In the genomic region with DNA sequence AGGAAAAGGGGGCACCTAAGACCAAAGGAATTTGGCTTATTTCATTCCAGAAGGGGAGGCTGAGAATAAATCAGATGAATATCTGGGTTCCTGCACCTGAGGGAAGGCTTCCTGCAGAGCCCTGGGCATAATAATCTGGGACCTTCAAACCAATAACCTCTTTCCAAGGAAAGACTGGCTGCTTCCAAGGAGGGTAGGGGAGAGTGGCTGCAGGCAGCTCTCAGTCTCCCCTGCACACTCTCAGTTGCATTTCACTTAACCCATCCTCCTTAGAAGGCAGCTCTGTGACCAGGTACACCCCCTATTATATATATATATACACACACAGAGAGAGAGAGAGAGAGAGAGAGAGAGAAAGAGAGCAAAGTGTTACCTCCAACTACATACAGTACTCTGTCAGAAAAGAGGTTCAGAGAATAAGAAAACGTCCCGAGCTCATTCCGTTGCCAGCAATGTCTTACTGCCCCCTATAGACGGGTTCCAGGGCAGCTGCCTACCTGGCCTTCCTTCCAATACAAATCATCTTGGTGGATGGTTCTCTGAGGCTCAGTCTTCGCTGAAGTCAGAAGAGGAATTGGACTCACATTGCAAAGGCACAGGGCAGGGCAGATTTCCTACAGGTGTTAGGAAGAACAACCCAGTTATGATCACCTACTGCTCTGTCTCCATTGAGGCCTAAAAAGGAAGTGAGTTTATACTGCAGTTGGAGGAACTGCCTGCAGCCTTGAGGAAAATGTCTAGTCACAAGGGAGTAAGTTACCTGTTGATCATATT, we compare ENCODE assay signal across 8 cellular contexts. TPM values are rescaled to one million over a fixed set of nuclear protein-coding genes. Genes with fewer than 3 reads are reported as not detected.
DNase-seq lines count a peak whose midpoint lies in the region; ATAC-seq and TF ChIP-seq lines count a peak whose summit lies in the region.

No MANE protein-coding gene starts in this region.

- in situ Hi-C loops in Caki2 (cut with HindIII; ENCODE audit: low pct_unique_long_range_greater_than_20kb, low sequenced_read_pairs), result no loop called here

- ATAC-seq in mucosa of descending colon (peak; percentile 91), GM18861 (IDR thresholded peaks at IDR 0.05; ENCODE audit: unreplicated experiment) (no peak), HG03378 (IDR thresholded peaks at IDR 0.05; ENCODE audit: unreplicated experiment) (no peak)

- no peaks in the 10 kb centered on the region for H4K20me1 ChIP-seq in OCI-LY3 (ENCODE audit: insufficient read depth, low read length)

- no peaks in the 10 kb centered on the region for H3K36me3 ChIP-seq in OCI-LY3 (replicated peaks; ENCODE audit: low read depth, low read length)
- H3K36me3 ChIP-seq in mucosa of descending colon (ENCODE audit: low read depth), result no peaks in the 10 kb centered on the region

- no peak overlapping the region for H3K9ac ChIP-seq in OCI-LY3 (ENCODE audit: low read length)

- no peak overlapping the region for H3K4me2 ChIP-seq in OCI-LY3 (ENCODE audit: low read length)

- intact Hi-C loops in mucosa of descending colon (cut with DNase I, micrococcal nuclease), result no loop called here

- H3K9me3 ChIP-seq in OCI-LY3 (ENCODE audit: insufficient read depth, low read length) (no peaks in the 10 kb centered on the region), mucosa of descending colon (no peaks in the 10 kb centered on the region)

- no peak overlapping the region for H3K27ac ChIP-seq in OCI-LY3 (ENCODE audit: low read length)

- peak; percentile 39 for TF ChIP-seq CTCF in GM20000 (IDR thresholded peaks at IDR 0.05; ENCODE audit: extremely low read depth, missing control alignments)
- peak; percentile 76 for TF ChIP-seq CTCF in OCI-LY3 (IDR thresholded peaks at IDR 0.05; ENCODE audit: low read depth, low read length)
- peak; percentile 54 for TF ChIP-seq CTCF in mucosa of descending colon (IDR thresholded peaks at IDR 0.05)

- H3K27me3 ChIP-seq in OCI-LY3 (ENCODE audit: low read depth, low read length), result no peaks in the 10 kb centered on the region

- H3K4me3 ChIP-seq in OCI-LY3 (ENCODE audit: low read length) (no peak overlapping the region), mucosa of descending colon (no peak overlapping the region)

- H3K79me2 ChIP-seq in OCI-LY3 (ENCODE audit: low read length), result no peaks in the 10 kb centered on the region

- DNase-seq in Caki2 (ENCODE audit: low read depth) (peak; percentile 12), GM20000 (ENCODE audit: low spot score) (peak; percentile 52), dermis blood vessel endothelial cell (peak; percentile 78), mucosa of descending colon (peak in 2 of 3 donors; percentile 51 to 72), KG1 (lab: John Stamatoyannopoulos, UW) (no peak)

- H3K4me1 ChIP-seq in OCI-LY3 (ENCODE audit: low read length) (no peaks in the 10 kb centered on the region), mucosa of descending colon (ENCODE audit: low read depth) (no peaks in the 10 kb centered on the region)

- H2AFZ ChIP-seq in OCI-LY3 (ENCODE audit: low read depth, low read length), result no peak overlapping the region

RNA-seq across cellular contexts. Expression of gene CAPN3, which starts 26.1 kb away (rescaled TPM):
- 0.17 TPM in 1 of 2 replicates, not detected in the other for total RNA-seq in Caki2 (2014; rRNA removed; shearing (Covaris generic); ENCODE audit: low replicate concordance)
- total RNA-seq in dermis blood vessel endothelial cell (0.37 and 2.4 TPM in 2 replicates), mucosa of descending colon (10 to 100 TPM; 11.6 to 21.5 (median 16.1) TPM)
